In genomic region chr22:18906896-18907295, GRCh38 we compare ENCODE assay signal across 3 cellular contexts.
TF ChIP-seq lines count a peak whose summit lies in the region.

No MANE protein-coding gene starts in this region.

TF ChIP-seq in SK-N-SH treated with all-trans-retinoic acid at 6 μM for 48 hours, 23 proteins besides CTCF, POLR2A, EP300 and RAD21:
- no peak for TF ChIP-seq ISL1 (CRISPR knock-in tag; IDR thresholded peaks at IDR 0.05)
- no peak for TF ChIP-seq ZNF8 (CRISPR knock-in tag; IDR thresholded peaks at IDR 0.05)
- no peak for TF ChIP-seq GLIS3 (CRISPR knock-in tag; IDR thresholded peaks at IDR 0.05)
- TF ChIP-seq PATZ1 (CRISPR knock-in tag; IDR thresholded peaks at IDR 0.05; ENCODE audit: borderline replicate concordance): no peak
- no peak for TF ChIP-seq CREB5 (CRISPR knock-in tag; IDR thresholded peaks at IDR 0.05; ENCODE audit: low read depth)

TF ChIP-seq in SK-N-SH, 30 proteins besides CTCF, POLR2A, EP300 and RAD21:
- TF ChIP-seq NRF1 (IDR thresholded peaks at IDR 0.05; ENCODE audit: low read depth, low read length) (no peak), POLR2AphosphoS5 (IDR thresholded peaks at IDR 0.05; ENCODE audit: low read depth, low read length) (no peak), ELF1 (IDR thresholded peaks at IDR 0.05) (no peak), USF1 (IDR thresholded peaks at IDR 0.05; ENCODE audit: borderline replicate concordance, low read depth) (no peak), EZH2phosphoT487 (IDR thresholded peaks at IDR 0.05; ENCODE audit: borderline replicate concordance, low read depth) (no peak), RCOR1 (IDR thresholded peaks at IDR 0.05; ENCODE audit: low read length) (no peak), MAX (IDR thresholded peaks at IDR 0.05; ENCODE audit: low read depth) (no peak), JUND (IDR thresholded peaks at IDR 0.05) (no peak), ZBTB33 (IDR thresholded peaks at IDR 0.05; ENCODE audit: borderline replicate concordance, low read depth) (no peak), TAF1 (IDR thresholded peaks at IDR 0.05; ENCODE audit: borderline replicate concordance, low read depth, low read length) (no peak), USF2 (IDR thresholded peaks at IDR 0.05; ENCODE audit: borderline replicate concordance, low read depth, low read length) (no peak), FOSL2 (IDR thresholded peaks at IDR 0.05; ENCODE audit: borderline replicate concordance, low read depth) (no peak), NFIC (IDR thresholded peaks at IDR 0.05; ENCODE audit: borderline replicate concordance) (no peak), IRF3 (IDR thresholded peaks at IDR 0.05; ENCODE audit: low read depth, low read length) (no peak), TCF12 (IDR thresholded peaks at IDR 0.05) (no peak), PBX3 (IDR thresholded peaks at IDR 0.05) (no peak), MXI1 (IDR thresholded peaks at IDR 0.05; ENCODE audit: low read depth, low read length) (no peak), RXRA (IDR thresholded peaks at IDR 0.05; ENCODE audit: borderline replicate concordance, low read depth) (no peak), MEF2A (IDR thresholded peaks at IDR 0.05; ENCODE audit: borderline replicate concordance, low read depth) (no peak)
TF ChIP-seq in SK-N-SH: peak in this region for 0.

TF ChIP-seq in H1, 55 proteins besides CTCF, POLR2A, EP300 and RAD21:
- no peak for TF ChIP-seq TAF1 (IDR thresholded peaks at IDR 0.05; ENCODE audit: low read depth, low read length)
- no peak for TF ChIP-seq SUZ12 (IDR thresholded peaks at IDR 0.05; ENCODE audit: low read length)
- no peak for TF ChIP-seq FOSL1 (IDR thresholded peaks at IDR 0.05; ENCODE audit: insufficient read depth, low read depth, low read length)
- TF ChIP-seq CBX8 (IDR thresholded peaks at IDR 0.05; ENCODE audit: borderline replicate concordance, low read depth, low read length): no peak
- TF ChIP-seq MAX (IDR thresholded peaks at IDR 0.05): no peak
- TF ChIP-seq ATF3 (IDR thresholded peaks at IDR 0.05; ENCODE audit: insufficient read depth, low read depth, low read length): no peak
- TF ChIP-seq ZNF274 (IDR thresholded peaks at IDR 0.05; ENCODE audit: borderline replicate concordance, extremely low read depth, low read length): no peak
- no peak for TF ChIP-seq CBX5 (IDR thresholded peaks at IDR 0.05; ENCODE audit: low read depth, low read length)
- no peak for TF ChIP-seq BACH1 (IDR thresholded peaks at IDR 0.05; ENCODE audit: low read length)
- no peak for TF ChIP-seq BRCA1 (IDR thresholded peaks at IDR 0.05; ENCODE audit: low read depth, low read length)
- TF ChIP-seq EGR1 (IDR thresholded peaks at IDR 0.05; ENCODE audit: borderline replicate concordance, low read depth, low read length): no peak
- no peak for TF ChIP-seq MAFK (IDR thresholded peaks at IDR 0.05; ENCODE audit: low read depth, low read length)
- no peak for TF ChIP-seq KDM5A (IDR thresholded peaks at IDR 0.05; ENCODE audit: low read length)
